In genomic region chr12:1726753-1727152, GRCh38 we compare ENCODE assay signal across 21 cellular contexts.
"Had no signal": no experiment of that assay in that cellular context is flagged by ENCODE, and none has a peak within 500 bp of the region (broad histone marks: within the 10 kb centered on the region; RNA-seq: fewer than 3 reads in every experiment).

No MANE protein-coding gene starts in this region.

- H3K27me3 ChIP-seq: breast epithelium, pancreas, right atrium auricular region, vagina had no signal

- H3K9me3 Mint-ChIP-seq: activated T-helper 1 cell treated with anti-CD3 and anti-CD28 coated beads, Interleukin-12 subunit alpha, Interleukin-12 subunit beta, Interleukin-2, Interleukin-4 antibody, amounts not matched to agents 30 ng/mL and 10 ng/mL and 1 ng/mL, durations not matched to agents 14 hours and 24 hours and 36 hours; naive B cell had no signal

- DNase-seq: activated CD4-positive, alpha-beta T cell treated with anti-CD3 and anti-CD28 coated beads for 4 hours; activated CD4-positive, alpha-beta T cell treated with anti-CD3 and anti-CD28 coated beads, Interleukin-2, amount 50 U/mL, for 4 hours; activated gamma-delta T cell; activated naive CD4-positive, alpha-beta T cell treated with anti-CD3 and anti-CD28 coated beads, Interleukin-2, amount 50 U/mL, for 16 hours; central memory CD4-positive, alpha-beta T cell; effector CD4-positive, alpha-beta T cell; left ventricle myocardium inferior; naive B cell; nucleus accumbens; pancreas; stimulated activated CD4-positive, alpha-beta T cell treated with anti-CD3 and anti-CD28 coated beads, Interleukin-15, amount 100 ng/mL, for 24 hours; stimulated activated CD4-positive, alpha-beta T cell treated with anti-CD3 and anti-CD28 coated beads, Interleukin-2, amount 100 ng/mL, for 24 hours; stimulated activated naive CD4-positive, alpha-beta T cell; trophoblast cell had no signal

- H3K9me3 ChIP-seq: breast epithelium, left ventricle myocardium inferior, pancreas, right atrium auricular region, thoracic aorta, vagina had no signal

- H3K36me3 ChIP-seq: breast epithelium, pancreas, right atrium auricular region, vagina had no signal

- ATAC-seq: pancreas had no signal

- H3K4me1 ChIP-seq: breast epithelium, right atrium auricular region, vagina had no signal

- H3K27ac Mint-ChIP-seq: activated T-helper 1 cell treated with anti-CD3 and anti-CD28 coated beads, Interleukin-12 subunit alpha, Interleukin-12 subunit beta, Interleukin-2, Interleukin-4 antibody, amounts not matched to agents 30 ng/mL and 10 ng/mL and 1 ng/mL, durations not matched to agents 14 hours and 24 hours and 36 hours had no signal

- H3K4me3 ChIP-seq: breast epithelium, left ventricle myocardium inferior, pancreas, right atrium auricular region, thoracic aorta, vagina had no signal

- H3K27me3 Mint-ChIP-seq: naive B cell had no signal

- H3K4me3 Mint-ChIP-seq: activated T-helper 1 cell treated with anti-CD3 and anti-CD28 coated beads, Interleukin-12 subunit alpha, Interleukin-12 subunit beta, Interleukin-2, Interleukin-4 antibody, amounts not matched to agents 30 ng/mL and 10 ng/mL and 1 ng/mL, durations not matched to agents 14 hours and 24 hours and 36 hours; naive B cell had no signal

- H3K27ac ChIP-seq: breast epithelium, left ventricle myocardium inferior, pancreas, right atrium auricular region, thoracic aorta, vagina had no signal

- FAIRE-seq: frontal cortex, islet of Langerhans, pancreas had no signal
